In the genomic region with DNA sequence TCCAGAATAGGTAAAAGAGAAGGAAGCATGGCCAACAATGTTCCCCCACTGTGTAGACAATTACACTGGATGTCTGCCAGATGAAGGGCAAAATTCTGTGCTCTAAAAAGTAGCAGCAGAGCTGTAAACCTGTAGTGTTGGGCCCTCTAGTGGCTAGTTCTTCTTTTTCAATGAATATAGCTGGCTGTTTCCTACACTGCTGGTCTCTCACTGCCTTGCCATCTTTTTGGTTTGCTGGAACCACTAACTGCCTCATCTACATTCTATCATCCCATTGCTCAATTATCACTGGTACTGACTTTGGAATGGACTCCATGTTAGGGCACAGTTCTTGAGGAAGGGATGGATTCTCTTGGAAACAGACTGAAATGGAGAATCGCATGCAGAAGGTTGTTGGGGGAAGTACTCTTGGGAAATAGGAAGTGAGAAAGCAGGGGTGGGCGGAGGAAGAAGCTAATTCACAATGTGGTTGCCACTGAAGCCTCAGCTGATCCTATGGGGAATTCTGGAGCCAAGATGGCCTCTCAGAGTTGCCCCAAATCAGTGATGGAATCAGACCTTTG, we compare ENCODE assay signal across 7 cellular contexts. TPM values are rescaled to one million over a fixed set of nuclear protein-coding genes. Genes with fewer than 3 reads are reported as not detected.
DNase-seq lines count a peak whose midpoint lies in the region; ATAC-seq and TF ChIP-seq lines count a peak whose summit lies in the region.

No MANE protein-coding gene starts in this region.

- no peaks in the 10 kb centered on the region for H3K36me3 ChIP-seq in lung (ENCODE audit: control insufficient read depth in 2 of 2, insufficient read depth in 2 of 2, low read length in 2 of 2)

- TF ChIP-seq CTCF in coronary artery (IDR thresholded peaks at IDR 0.05) (peak; percentile 50), lung (IDR thresholded peaks at IDR 0.05; ENCODE audit: control extremely low read depth, extremely low read depth) (peak; percentile 75)

- 17 to 51% methylated on average over 2 of the region's 2 CpGs for WGBS in lung, 2 donors

- no peaks in the 10 kb centered on the region for H3K27me3 ChIP-seq in lung (ENCODE audit: control insufficient read depth, insufficient read depth)

- ATAC-seq in HG02981 (IDR thresholded peaks at IDR 0.05; ENCODE audit: unreplicated experiment) (peak; percentile 66), lung (ENCODE audit: insufficient read depth, low FRiP score) (peak; percentile 84)

- H3K4me3 ChIP-seq in coronary artery (no peak overlapping the region), lung (no peak overlapping the region)

- H3K27ac ChIP-seq in coronary artery (no peak overlapping the region), lung (ENCODE audit: low read depth in 1 of 2, low read length in 1 of 2) (no peak overlapping the region)

- peak; percentile 61 for DNase-seq in GF-D8 (lab: John Stamatoyannopoulos, UW)
- peak; percentile 76 for DNase-seq in NCI-H2196 treated with DMSO at 0.1 percent for 48 hours (lab: John Stamatoyannopoulos, UW; ENCODE audit: unreplicated experiment)
- peak; percentile 26 for DNase-seq in UCSD-AML1 (lab: John Stamatoyannopoulos, UW; ENCODE audit: unreplicated experiment)
- no peak for DNase-seq in coronary artery (ENCODE audit: low spot score)
- peak; percentile 52 for DNase-seq in lung (ENCODE audit: low spot score)
- DNase-seq in stromal cell of bone marrow (ENCODE audit: low read depth), result peak; percentile 80

- peaks cover 0 to 2% of the 10 kb centered on the region in 2 donors for H3K4me1 ChIP-seq in lung (ENCODE audit: control insufficient read depth in 2 of 2, insufficient read depth in 2 of 2, low read length in 2 of 2)

- no peaks in the 10 kb centered on the region for H3K9me3 ChIP-seq in lung (ENCODE audit: control insufficient read depth in 2 of 2, insufficient read depth in 1 of 2, low read length in 1 of 2)

RNA-seq across cellular contexts. Expression of a gene that starts 17.9 kb away (rescaled TPM):
- total RNA-seq in lung, result 10 to 100 TPM; 10.8 to 14.9 TPM
- 10 to 100 TPM; 13.8 to 19.8 TPM for polyA plus RNA-seq in lung

RNA-seq across cellular contexts. Expression of a gene that starts 44.1 kb away (rescaled TPM):
- 1 to 10 TPM; 3.2 to 6.9 TPM for total RNA-seq in lung
- polyA plus RNA-seq in lung, result 1 to 10 TPM; 2.0 to 3.7 TPM

RNA-seq across cellular contexts. Expression of a gene that starts 51.2 kb away (rescaled TPM):
- total RNA-seq in lung, result 10 to 100 TPM in 1 of 2 donors, 1 to 10 TPM in 1; 7.9 to 10.4 TPM
- 1 to 10 TPM; 1.2 to 2.3 TPM for polyA plus RNA-seq in lung
